Comparison of ENCODE assay signal across 8 cellular contexts in genomic region chr2:10811552-10811951, GRCh38. TPM values are rescaled to one million over a fixed set of nuclear protein-coding genes. Genes with fewer than 3 reads are reported as not detected.
DNase-seq lines count a peak whose midpoint lies in the region; ATAC-seq and TF ChIP-seq lines count a peak whose summit lies in the region.

No MANE protein-coding gene starts in this region.

- no peaks in the 10 kb centered on the region for H3K27me3 ChIP-seq in body of pancreas
- H3K27me3 ChIP-seq in aorta (ENCODE audit: control insufficient read depth in 1 of 2, insufficient read depth in 2 of 2, low read length in 1 of 2) = no peaks in the 10 kb centered on the region

- H3K27ac ChIP-seq in body of pancreas (peak overlapping the region in 3 of 4 donors; percentile 89 to 96 (median 95)), aorta (ENCODE audit: low read depth in 1 of 2, low read length in 2 of 2) (no peak overlapping the region)

- no peak for TF ChIP-seq POLR2A in body of pancreas (IDR thresholded peaks at IDR 0.05)

- ATAC-seq in stimulated activated naive CD8-positive, alpha-beta T cell treated with anti-CD3 and anti-CD28 coated beads, Interleukin-15, Interleukin-2, amounts not matched to agents 100 U/mL and 50 U/mL, for 24 hours = no peak
- no peak for ATAC-seq in body of pancreas
- ATAC-seq in aorta (ENCODE audit: low FRiP score) = no peak
- no peak for ATAC-seq in GM21423 (IDR thresholded peaks at IDR 0.05; ENCODE audit: unreplicated experiment)

- H3K36me3 Mint-ChIP-seq in stimulated activated naive CD8-positive, alpha-beta T cell treated with anti-CD3 and anti-CD28 coated beads, Interleukin-15, Interleukin-2, amounts not matched to agents 100 ng/mL and 50 ng/mL, for 24 hours (ENCODE audit: low read depth) = peaks cover 40% of the 10 kb centered on the region

- peak overlapping the region; percentile 93 for H3K4me3 Mint-ChIP-seq in stimulated activated naive CD8-positive, alpha-beta T cell treated with anti-CD3 and anti-CD28 coated beads, Interleukin-15, Interleukin-2, amounts not matched to agents 100 ng/mL and 50 ng/mL, for 24 hours

- no peak for DNase-seq in stimulated activated naive CD8-positive, alpha-beta T cell treated with anti-CD3 and anti-CD28 coated beads, Interleukin-15, Interleukin-2, amounts not matched to agents 100 U/mL and 50 U/mL, for 24 hours
- DNase-seq in body of pancreas (no peak), mesenteric fat pad (ENCODE audit: low spot score) (peak; percentile 60), aorta (no peak), SIG-M5 treated with dmso at 0.1 percent for 504 hours (lab: John Stamatoyannopoulos, UW; ENCODE audit: unreplicated experiment) (no peak), NCI-H1436 treated with DMSO at 0.1 percent for 48 hours (lab: John Stamatoyannopoulos, UW) (no peak)

- 5 to 22% methylated on average over 13 to 15 of the region's 15 CpGs for WGBS in body of pancreas, 2 donors
- WGBS in aorta, 2 donors = 3% methylated on average over 15 of the region's 15 CpGs

- peak overlapping the region; percentile 97 for H3K27ac Mint-ChIP-seq in stimulated activated naive CD8-positive, alpha-beta T cell treated with anti-CD3 and anti-CD28 coated beads, Interleukin-15, Interleukin-2, amounts not matched to agents 100 ng/mL and 50 ng/mL, for 24 hours

- H3K4me1 Mint-ChIP-seq in stimulated activated naive CD8-positive, alpha-beta T cell treated with anti-CD3 and anti-CD28 coated beads, Interleukin-15, Interleukin-2, amounts not matched to agents 100 ng/mL and 50 ng/mL, for 24 hours (ENCODE audit: low read depth) = peaks cover 49% of the 10 kb centered on the region

- H3K9me3 Mint-ChIP-seq in stimulated activated naive CD8-positive, alpha-beta T cell treated with anti-CD3 and anti-CD28 coated beads, Interleukin-15, Interleukin-2, amounts not matched to agents 100 ng/mL and 50 ng/mL, for 24 hours = no peaks in the 10 kb centered on the region

- peaks cover 44% of the 10 kb centered on the region for H3K4me1 ChIP-seq in body of pancreas
- H3K4me1 ChIP-seq in aorta (ENCODE audit: control insufficient read depth in 1 of 2, insufficient read depth in 2 of 2, low read length in 2 of 2) = no peaks in the 10 kb centered on the region

- intact Hi-C loops in body of pancreas (cut with DNase I) (no loop called here), aorta (cut with DNase I) (loop anchor here in 1 of 2 donors (5.0 kb wide), 1 partner anchor 94 kb away; no protein-coding TSS in a partner anchor)

- H3K36me3 ChIP-seq in body of pancreas (replicated peaks in 1 of 2; ENCODE audit: insufficient read depth in 1 of 2, low read depth in 2 of 2) = no peaks in the 10 kb centered on the region
- H3K36me3 ChIP-seq in aorta (ENCODE audit: control insufficient read depth in 1 of 2, insufficient read depth in 2 of 2, low read length in 1 of 2) = no peaks in the 10 kb centered on the region

- H3K9me3 ChIP-seq in body of pancreas (no peaks in the 10 kb centered on the region), aorta (ENCODE audit: control insufficient read depth, low read length) (no peaks in the 10 kb centered on the region)

- H3K4me3 ChIP-seq in body of pancreas (peak overlapping the region; percentile 73 to 90), aorta (ENCODE audit: low read length in 2 of 2) (peak overlapping the region; percentile 23 to 94)

- no peaks in the 10 kb centered on the region for H3K27me3 Mint-ChIP-seq in stimulated activated naive CD8-positive, alpha-beta T cell treated with anti-CD3 and anti-CD28 coated beads, Interleukin-15, Interleukin-2, amounts not matched to agents 100 ng/mL and 50 ng/mL, for 24 hours

- TF ChIP-seq CTCF in body of pancreas (IDR thresholded peaks at IDR 0.05) = no peak

RNA-seq across cellular contexts. Expression of gene PDIA6, which starts 1.0 kb away (rescaled TPM):
- total RNA-seq in body of pancreas (100 to 1,000 TPM; 113 to 141 TPM), mesenteric fat pad (157 TPM), aorta (100 to 1,000 TPM; 118 to 128 TPM)
- 10 to 100 TPM; 89.4 to 92.2 TPM for polyA plus RNA-seq in aorta

Comparison
In these comparisons a context has a peak if more than half of its experiments do, and no peak if none do; other contexts are left out.
1. H3K27ac ChIP-seq: peak in body of pancreas (3 of 4); none in aorta (0 of 2).